Comparison of ENCODE assay signal across 19 cellular contexts in genomic region chr7:52431082-52431815, GRCh38.
DNase-seq lines count a peak whose midpoint lies in the region; ATAC-seq, FAIRE-seq and TF ChIP-seq lines count a peak whose summit lies in the region.
"Had no signal": no experiment of that assay in that cellular context is flagged by ENCODE, and none has a peak within 500 bp of the region (broad histone marks: within the 10 kb centered on the region; RNA-seq: fewer than 3 reads in every experiment).

No MANE protein-coding gene starts in this region.

- H3K79me1 ChIP-seq in H1 (ENCODE audit: low read depth, low read length) (no peaks in the 10 kb centered on the region), neuronal stem cell (ENCODE audit: low read depth, low read length) (no peaks in the 10 kb centered on the region)

- H3K4me3 Mint-ChIP-seq in chondrocyte (ENCODE audit: unreplicated experiment): no peak overlapping the region
- no peak overlapping the region for H3K4me3 Mint-ChIP-seq in activated naive CD8-positive, alpha-beta T cell treated with anti-CD3 and anti-CD28 coated beads, Interleukin-2, amount 50 U/mL, for 24 hours
- H3K4me3 Mint-ChIP-seq: CD4-positive, alpha-beta memory T cell had no signal

- intact Hi-C loops in testis (cut with DNase I; ENCODE audit: low total_unique reads): no loop called here

- H2BK5ac ChIP-seq in H1 (ENCODE audit: low read depth, low read length) (no peak overlapping the region), neuronal stem cell (ENCODE audit: low read length) (no peak overlapping the region)

- no peak overlapping the region for H3K18ac ChIP-seq in H1 (ENCODE audit: extremely low read depth, low read length)
- no peak overlapping the region for H3K18ac ChIP-seq in neuronal stem cell (ENCODE audit: low read length)

- peaks cover 0 to 1% (median 0%) of the 10 kb centered on the region in 4 experiments; a peak in 1 of 7 replicates for H3K4me1 ChIP-seq in H1 (replicated peaks in 1 of 4; ENCODE audit: control insufficient read depth in 3 of 4, insufficient read depth in 4 of 4, low read length in 3 of 4)
- H3K4me1 ChIP-seq in neuronal stem cell (ENCODE audit: control insufficient read depth in 2 of 2, insufficient read depth in 1 of 2, low read depth in 1 of 2, low read length in 2 of 2): peaks cover 0 to 11% of the 10 kb centered on the region in 2 donors
- H3K4me1 ChIP-seq in testis: no peaks in the 10 kb centered on the region

- no peak overlapping the region for H3K27ac Mint-ChIP-seq in chondrocyte (ENCODE audit: unreplicated experiment)
- no peak overlapping the region for H3K27ac Mint-ChIP-seq in activated naive CD8-positive, alpha-beta T cell treated with anti-CD3 and anti-CD28 coated beads, Interleukin-2, amount 50 U/mL, for 24 hours

- peak overlapping the region; percentile 76; the same call in 1 of the 2 replicates for H2AFZ ChIP-seq in H1 (ENCODE audit: low read length)
- peak overlapping the region; percentile 16 for H2AFZ ChIP-seq in neuronal stem cell (ENCODE audit: low read length)

- no peaks in the 10 kb centered on the region for H4K20me1 ChIP-seq in H1 (replicated peaks in 1 of 2; ENCODE audit: control insufficient read depth in 1 of 2, insufficient read depth in 2 of 2, low read length in 2 of 2)

- no peak overlapping the region for H2AK5ac ChIP-seq in H1 (ENCODE audit: low read depth, low read length)
- no peak overlapping the region for H2AK5ac ChIP-seq in neuronal stem cell (ENCODE audit: low read depth, low read length)

- H3K9ac ChIP-seq in H1 (replicated peaks in 1 of 4; ENCODE audit: extremely low read depth in 1 of 4, low read depth in 3 of 4, low read length in 3 of 4): no peak overlapping the region
- no peak overlapping the region for H3K9ac ChIP-seq in neuronal stem cell (ENCODE audit: low read depth, low read length, poor library complexity)

- H3K9me3 Mint-ChIP-seq in chondrocyte (ENCODE audit: low read depth): peaks cover 26% of the 10 kb centered on the region
- H3K9me3 Mint-ChIP-seq in activated naive CD8-positive, alpha-beta T cell treated with anti-CD3 and anti-CD28 coated beads, Interleukin-2, amount 50 U/mL, for 24 hours: peaks cover 18% of the 10 kb centered on the region

- H3K23ac ChIP-seq in H1 (ENCODE audit: insufficient read length) (no peak overlapping the region), neuronal stem cell (ENCODE audit: low read depth, low read length, poor library complexity) (no peak overlapping the region)

- H3K36me3 Mint-ChIP-seq in chondrocyte (ENCODE audit: low read depth): no peaks in the 10 kb centered on the region
- no peaks in the 10 kb centered on the region for H3K36me3 Mint-ChIP-seq in activated naive CD8-positive, alpha-beta T cell treated with anti-CD3 and anti-CD28 coated beads, Interleukin-2, amount 50 U/mL, for 24 hours (ENCODE audit: low read depth)

- no peaks in the 10 kb centered on the region for H3K4me1 Mint-ChIP-seq in chondrocyte (ENCODE audit: low read depth)
- no peaks in the 10 kb centered on the region for H3K4me1 Mint-ChIP-seq in activated naive CD8-positive, alpha-beta T cell treated with anti-CD3 and anti-CD28 coated beads, Interleukin-2, amount 50 U/mL, for 24 hours
- H3K4me1 Mint-ChIP-seq: CD4-positive, alpha-beta memory T cell had no signal

- no peaks in the 10 kb centered on the region for H3K27me3 ChIP-seq in H1 (replicated peaks in 1 of 4; ENCODE audit: control insufficient read depth in 3 of 4, extremely low read depth in 1 of 4, insufficient read depth in 3 of 4, low read length in 3 of 4)
- H3K27me3 ChIP-seq in neuronal stem cell (ENCODE audit: control insufficient read depth in 3 of 3, insufficient read depth in 3 of 3, low read depth in 1 of 3, low read length in 3 of 3): no peaks in the 10 kb centered on the region
- no peaks in the 10 kb centered on the region for H3K27me3 ChIP-seq in testis

- ATAC-seq in activated naive CD8-positive, alpha-beta T cell treated with anti-CD3 and anti-CD28 coated beads, Interleukin-2, amount 50 U/mL, for 24 hours: no peak

- H3K4me3 ChIP-seq in H1 (ENCODE audit: extremely low read depth in 1 of 4, insufficient read depth in 2 of 4, low read depth in 3 of 4, low read length in 4 of 4) (no peak overlapping the region), neuronal stem cell (ENCODE audit: low read length in 2 of 2) (no peak overlapping the region), testis (peak overlapping the region; percentile 21 to 36)

- H4K8ac ChIP-seq in H1 (ENCODE audit: extremely low read depth, insufficient read depth, low read length) (no peak overlapping the region), neuronal stem cell (ENCODE audit: low read depth, low read length) (no peak overlapping the region)

- WGBS in H1 (ENCODE audit: extremely low coverage in 1 of 2, insufficient coverage in 1 of 2, insufficient read length in 1 of 2, insufficient replicate concordance in 2 of 2, low coverage in 1 of 2, low lambda C conversion rate in 2 of 2, missing lambda C conversion rate in 1 of 2), 2 experiments: 87% methylated on average over 27 of the region's 36 CpGs; no CpG with 5 or more reads in 1 of the 2 experiments
- no CpG with 5 or more reads among the region's 36 CpGs for WGBS in neuronal stem cell (ENCODE audit: extremely low coverage in 2 of 2, insufficient read length in 2 of 2, insufficient replicate concordance in 1 of 2), 2 donors
- 65 to 85% methylated on average over 11 to 36 of the region's 36 CpGs for WGBS in testis, 2 donors

- H3K27me3 Mint-ChIP-seq in chondrocyte (ENCODE audit: low read depth): no peaks in the 10 kb centered on the region
- no peaks in the 10 kb centered on the region for H3K27me3 Mint-ChIP-seq in activated naive CD8-positive, alpha-beta T cell treated with anti-CD3 and anti-CD28 coated beads, Interleukin-2, amount 50 U/mL, for 24 hours
- H3K27me3 Mint-ChIP-seq: CD4-positive, alpha-beta memory T cell had no signal

- CTCF ChIA-PET in H1 (lab: Charles Lee; ENCODE audit: partially characterized antibody): interaction anchor here (1.8 kb wide), 1 partner anchor 9 kb away, joined by 4 read pairs; no protein-coding TSS in a partner anchor

- H3K56ac ChIP-seq in H1 (replicated peaks; ENCODE audit: insufficient read length, low read depth, low read length): no peak overlapping the region

- H3K4me2 ChIP-seq in H1 (ENCODE audit: insufficient read depth in 1 of 2, low read depth in 2 of 2, low read length in 2 of 2) (no peak overlapping the region), neuronal stem cell (ENCODE audit: insufficient read depth, low read length, poor library complexity, severe bottlenecking) (no peak overlapping the region)

- TF ChIP-seq CTCF in chondrocyte (IDR thresholded peaks at IDR 0.05) (no peak), H1 (IDR thresholded peaks at IDR 0.05; ENCODE audit: control extremely low read depth in 1 of 3, insufficient read depth in 1 of 3, low read depth in 1 of 3, low read length in 3 of 3) (no peak), testis (IDR thresholded peaks at IDR 0.05) (no peak)

- no peak for FAIRE-seq in H1 (lab: Jason Lieb, UNC)
- FAIRE-seq: GM12891, GM18507 had no signal

- no peak for TF ChIP-seq EP300 in H1 (IDR thresholded peaks at IDR 0.05; ENCODE audit: borderline replicate concordance in 1 of 2, low read depth in 2 of 2, low read length in 2 of 2)

- H3K14ac ChIP-seq in H1 (ENCODE audit: insufficient read length) (no peak overlapping the region), neuronal stem cell (ENCODE audit: low read length) (peak overlapping the region; percentile 38)

- H3K9me3 ChIP-seq in H1 (ENCODE audit: insufficient read depth in 2 of 2, low read depth in 1 of 2, low read length in 1 of 2) (peaks cover 0 to 8% of the 10 kb centered on the region in 2 experiments; a peak in 1 of 4 replicates), neuronal stem cell (replicated peaks in 1 of 2; ENCODE audit: control insufficient read depth in 2 of 2, insufficient read depth in 1 of 2, low read depth in 1 of 2, low read length in 2 of 2) (peaks cover 0 to 6% of the 10 kb centered on the region in 2 donors), testis (no peaks in the 10 kb centered on the region)

- TF ChIP-seq POLR2A in H1 (IDR thresholded peaks at IDR 0.05; ENCODE audit: control extremely low read depth in 1 of 2, low read depth in 2 of 2, low read length in 2 of 2): no peak
- TF ChIP-seq POLR2A in testis (IDR thresholded peaks at IDR 0.05): no peak

- H3K36me3 ChIP-seq in H1 (ENCODE audit: control insufficient read depth in 2 of 4, insufficient read depth in 4 of 4, low read length in 3 of 4) (peaks cover 0 to 3% (median 0%) of the 10 kb centered on the region in 4 experiments; a peak in 1 of 8 replicates), neuronal stem cell (replicated peaks in 1 of 2; ENCODE audit: control insufficient read depth in 2 of 2, insufficient read depth in 2 of 2, low read length in 2 of 2) (no peaks in the 10 kb centered on the region), testis (ENCODE audit: low read depth, missing control alignments) (no peaks in the 10 kb centered on the region)

- no peak overlapping the region for H2BK12ac ChIP-seq in H1 (ENCODE audit: low read depth, low read length)
- H2BK12ac ChIP-seq in neuronal stem cell (ENCODE audit: low read length): no peak overlapping the region

- peaks cover 2% of the 10 kb centered on the region; the same call in 1 of the 2 replicates for H3K23me2 ChIP-seq in H1 (ENCODE audit: low read depth, low read length)

- no peak overlapping the region for H3K4ac ChIP-seq in H1 (replicated peaks; ENCODE audit: insufficient read length, low read depth, low read length)
- H3K4ac ChIP-seq in neuronal stem cell (ENCODE audit: low read length): no peak overlapping the region

- POLR2A ChIA-PET in H1 (lab: Charles Lee; ENCODE audit: partially characterized antibody): no interaction called here

- H4K91ac ChIP-seq in H1 (replicated peaks; ENCODE audit: insufficient read length, low read length): no peak overlapping the region
- H4K91ac ChIP-seq in neuronal stem cell (ENCODE audit: low read depth, low read length, poor library complexity): peak overlapping the region; percentile 43

- TF ChIP-seq RAD21 in H1 (IDR thresholded peaks at IDR 0.05 in 1 of 2, conservative IDR thresholded peaks at IDR 0.05 in 1 of 2; ENCODE audit: low read depth in 2 of 2, low read length in 2 of 2): no peak

- H2BK15ac ChIP-seq in H1 (ENCODE audit: low read length): no peak overlapping the region
- H2BK15ac ChIP-seq in neuronal stem cell (ENCODE audit: low read length): no peak overlapping the region

- no peak overlapping the region for H4K5ac ChIP-seq in H1 (ENCODE audit: insufficient read length, low read depth, low read length)

- H3K27ac ChIP-seq in H1 (ENCODE audit: low read depth, low read length) (no peak overlapping the region), neuronal stem cell (replicated peaks; ENCODE audit: low read length) (no peak overlapping the region), testis (no peak overlapping the region)

- peak; percentile 82 for DNase-seq in chondrocyte (ENCODE audit: low spot score)
- DNase-seq in H1 (ENCODE audit: low read depth in 1 of 2, low spot score in 2 of 2): no peak
- DNase-seq in neuronal stem cell (ENCODE audit: low spot score): no peak
- DNase-seq in testis: no peak
- DNase-seq in NCI-H345 (lab: John Stamatoyannopoulos, UW): no peak
- no peak for DNase-seq in activated naive CD8-positive, alpha-beta T cell treated with anti-CD3 and anti-CD28 coated beads, Interleukin-2, amount 50 U/mL, for 24 hours
- no peak for DNase-seq in globus pallidus (ENCODE audit: low spot score)
- DNase-seq: C1 segment of cervical spinal cord; Calu3; CD4-positive, alpha-beta memory T cell; COR-L47; DMS53; DMS79 treated with DMSO at 0.1 percent for 48 hours; GF-D8; GOT3; H7; HCEC 1CT had no signal

- no peak overlapping the region for H2BK20ac ChIP-seq in H1 (ENCODE audit: low read length)

- no peaks in the 10 kb centered on the region for H3K79me2 ChIP-seq in H1 (ENCODE audit: control insufficient read depth in 1 of 2, insufficient read depth in 2 of 2, low read length in 2 of 2)

- H2BK120ac ChIP-seq in H1 (replicated peaks; ENCODE audit: low read depth, low read length) (no peak overlapping the region), neuronal stem cell (ENCODE audit: low read depth, low read length) (no peak overlapping the region)

Comparison
In these comparisons a context has a peak if more than half of its experiments do, and no peak if none do; other contexts are left out.
1. H3K4me3 ChIP-seq: peak in testis (2 of 2); none in H1 (0 of 4) and neuronal stem cell (0 of 2).